In the genomic region with DNA sequence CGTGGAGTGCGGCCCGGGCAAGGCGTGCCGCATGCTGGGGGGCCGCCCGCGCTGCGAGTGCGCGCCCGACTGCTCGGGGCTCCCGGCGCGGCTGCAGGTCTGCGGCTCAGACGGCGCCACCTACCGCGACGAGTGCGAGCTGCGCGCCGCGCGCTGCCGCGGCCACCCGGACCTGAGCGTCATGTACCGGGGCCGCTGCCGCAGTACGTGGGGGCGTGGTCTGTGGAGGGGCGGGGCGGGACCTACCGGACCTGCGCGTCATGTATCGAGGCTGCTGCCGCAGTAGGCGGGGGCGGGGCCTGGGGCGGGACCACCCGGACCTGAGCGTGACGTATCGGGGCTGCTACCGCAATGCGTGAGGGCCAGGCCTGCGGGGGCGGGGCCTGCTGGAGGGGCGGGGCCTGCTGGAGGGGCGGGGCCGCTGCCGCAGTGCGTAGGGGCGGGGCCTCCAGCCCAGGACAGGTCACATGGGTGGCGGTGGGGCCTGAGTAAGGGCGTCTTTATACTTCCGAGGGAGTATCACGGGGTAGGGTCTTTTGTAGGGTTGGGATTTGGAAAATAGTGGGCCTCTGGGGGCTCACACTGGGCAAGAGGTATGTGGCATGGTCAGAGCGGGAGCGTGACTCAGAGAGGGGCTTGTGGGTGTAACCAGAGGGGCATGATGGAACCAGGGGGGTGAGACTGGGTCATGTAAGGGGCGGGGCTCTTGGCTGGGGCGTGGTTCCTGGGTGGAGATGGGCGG, we compare ENCODE assay signal across 1 cellular context.
TF ChIP-seq lines count a peak whose summit lies in the region.

No MANE protein-coding gene starts in this region.

TF ChIP-seq in SK-N-SH, 30 proteins besides CTCF, POLR2A, EP300 and RAD21 (continued from another document):
- TF ChIP-seq, protein P1, sequence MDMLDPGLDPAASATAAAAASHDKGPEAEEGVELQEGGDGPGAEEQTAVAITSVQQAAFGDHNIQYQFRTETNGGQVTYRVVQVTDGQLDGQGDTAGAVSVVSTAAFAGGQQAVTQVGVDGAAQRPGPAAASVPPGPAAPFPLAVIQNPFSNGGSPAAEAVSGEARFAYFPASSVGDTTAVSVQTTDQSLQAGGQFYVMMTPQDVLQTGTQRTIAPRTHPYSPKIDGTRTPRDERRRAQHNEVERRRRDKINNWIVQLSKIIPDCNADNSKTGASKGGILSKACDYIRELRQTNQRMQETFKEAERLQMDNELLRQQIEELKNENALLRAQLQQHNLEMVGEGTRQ (IDR thresholded peaks at IDR 0.05; ENCODE audit: borderline replicate concordance, low read depth, low read length), result no peak
- TF ChIP-seq, protein P2, sequence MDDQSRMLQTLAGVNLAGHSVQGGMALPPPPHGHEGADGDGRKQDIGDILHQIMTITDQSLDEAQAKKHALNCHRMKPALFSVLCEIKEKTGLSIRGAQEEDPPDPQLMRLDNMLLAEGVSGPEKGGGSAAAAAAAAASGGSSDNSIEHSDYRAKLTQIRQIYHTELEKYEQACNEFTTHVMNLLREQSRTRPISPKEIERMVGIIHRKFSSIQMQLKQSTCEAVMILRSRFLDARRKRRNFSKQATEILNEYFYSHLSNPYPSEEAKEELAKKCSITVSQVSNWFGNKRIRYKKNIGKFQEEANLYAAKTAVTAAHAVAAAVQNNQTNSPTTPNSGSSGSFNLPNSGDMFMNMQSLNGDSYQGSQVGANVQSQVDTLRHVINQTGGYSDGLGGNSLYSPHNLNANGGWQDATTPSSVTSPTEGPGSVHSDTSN (IDR thresholded peaks at IDR 0.05), result 0 out of 2 replicates have a peak, but pooled peaks have one; percentile 20
- TF ChIP-seq GATA2 (CRISPR knock-in tag; IDR thresholded peaks at IDR 0.05) (no peak), REST (IDR thresholded peaks at IDR 0.05; ENCODE audit: low read depth, low read length) (no peak), NRF1 (IDR thresholded peaks at IDR 0.05; ENCODE audit: low read depth, low read length) (peak; percentile 54), MXI1 (IDR thresholded peaks at IDR 0.05; ENCODE audit: low read depth, low read length) (peak; percentile 39; the same call in 1 of the 2 replicates), FOXM1 (IDR thresholded peaks at IDR 0.05; ENCODE audit: low read depth) (no peak), TCF12 (IDR thresholded peaks at IDR 0.05) (no peak), FOXJ3 (CRISPR knock-in tag; IDR thresholded peaks at IDR 0.05) (no peak), SIN3A (IDR thresholded peaks at IDR 0.05; ENCODE audit: borderline replicate concordance, low read depth, low read length) (peak; percentile 44; the same call in 1 of the 2 replicates)
- TF ChIP-seq, protein P3, sequence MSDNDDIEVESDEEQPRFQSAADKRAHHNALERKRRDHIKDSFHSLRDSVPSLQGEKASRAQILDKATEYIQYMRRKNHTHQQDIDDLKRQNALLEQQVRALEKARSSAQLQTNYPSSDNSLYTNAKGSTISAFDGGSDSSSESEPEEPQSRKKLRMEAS (IDR thresholded peaks at IDR 0.05; ENCODE audit: low read depth), result peak; percentile 47; the same call in 1 of the 2 replicates
- TF ChIP-seq, protein P4, sequence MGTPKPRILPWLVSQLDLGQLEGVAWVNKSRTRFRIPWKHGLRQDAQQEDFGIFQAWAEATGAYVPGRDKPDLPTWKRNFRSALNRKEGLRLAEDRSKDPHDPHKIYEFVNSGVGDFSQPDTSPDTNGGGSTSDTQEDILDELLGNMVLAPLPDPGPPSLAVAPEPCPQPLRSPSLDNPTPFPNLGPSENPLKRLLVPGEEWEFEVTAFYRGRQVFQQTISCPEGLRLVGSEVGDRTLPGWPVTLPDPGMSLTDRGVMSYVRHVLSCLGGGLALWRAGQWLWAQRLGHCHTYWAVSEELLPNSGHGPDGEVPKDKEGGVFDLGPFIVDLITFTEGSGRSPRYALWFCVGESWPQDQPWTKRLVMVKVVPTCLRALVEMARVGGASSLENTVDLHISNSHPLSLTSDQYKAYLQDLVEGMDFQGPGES (IDR thresholded peaks at IDR 0.05; ENCODE audit: low read depth, low read length), result no peak
